ENCODE assay signal across 27 cellular contexts in genomic region chr1:63516629-63517028, GRCh38.
"Had no signal": no experiment of that assay in that cellular context is flagged by ENCODE, and none has a peak within 500 bp of the region (broad histone marks: within the 10 kb centered on the region; RNA-seq: fewer than 3 reads in every experiment).

No MANE protein-coding gene starts in this region.

- H3K27ac ChIP-seq: neural progenitor cell, ovary, parathyroid adenoma, psoas muscle, skin epidermis, spleen, stomach, thoracic aorta, thyroid gland, tibial nerve, upper lobe of left lung, vagina had no signal

- H3K79me2 ChIP-seq: parathyroid adenoma had no signal

- DNase-seq: natural killer cell; occipital lobe; ovary; posterior cingulate gyrus; psoas muscle; right cardiac atrium; spleen; stimulated activated CD4-positive, alpha-beta T cell treated with anti-CD3 and anti-CD28 coated beads, Interleukin-12 subunit alpha, Interleukin-12 subunit beta, amount 100 ng/mL, for 4 hours; stimulated activated CD4-positive, alpha-beta T cell treated with anti-CD3 and anti-CD28 coated beads, Interleukin-2, amount 100 ng/mL, for 24 hours; stimulated activated CD4-positive, alpha-beta T cell treated with anti-CD3 and anti-CD28 coated beads, Interleukin-2, amount 100 ng/mL, for 48 hours; stimulated activated CD4-positive, alpha-beta T cell treated with anti-CD3 and anti-CD28 coated beads, Interleukin-4, amount 100 ng/mL, for 24 hours; stimulated activated naive B cell treated with anti-CD40 and anti-IgM and Interleukin-4, amounts not matched to agents 10 μg/mL and 1 μg/mL and 100 μg/mL, for 72 hours; stimulated activated naive CD4-positive, alpha-beta T cell treated with Interleukin-2 at 50 U/mL for 16 hours; stomach; thyroid gland; trophoblast cell; upper lobe of left lung had no signal

- H3K36me3 ChIP-seq: neural progenitor cell, ovary, spleen, stomach, thoracic aorta, thyroid gland, tibial nerve, upper lobe of left lung, vagina had no signal

- H3K4me3 ChIP-seq: neural progenitor cell, ovary, psoas muscle, skin epidermis, smooth muscle cell, spleen, stomach, thoracic aorta, thyroid gland, tibial nerve, upper lobe of left lung, vagina had no signal

- H2AFZ ChIP-seq: neural progenitor cell, parathyroid adenoma had no signal

- H3K9me3 ChIP-seq: ovary, psoas muscle, stomach, thoracic aorta, thyroid gland, tibial nerve, upper lobe of left lung, vagina had no signal

- H3K4me2 ChIP-seq: neural progenitor cell, smooth muscle cell had no signal

- H3K27me3 ChIP-seq: neural progenitor cell, ovary, spleen, stomach, thyroid gland, tibial nerve, upper lobe of left lung, vagina had no signal

- ATAC-seq: natural killer cell; psoas muscle; right cardiac atrium; sciatic nerve; stimulated activated effector memory CD8-positive, alpha-beta T cell treated with anti-CD3 and anti-CD28 coated beads, Interleukin-12 subunit alpha, Interleukin-12 subunit beta, amount 100 ng/mL, for 72 hours; stimulated activated naive B cell treated with anti-CD40 and anti-IgM and Interleukin-4, amounts not matched to agents 10 μg/mL and 1 μg/mL and 100 μg/mL, for 72 hours had no signal

- H3K9ac ChIP-seq: neural progenitor cell, parathyroid adenoma had no signal

- FAIRE-seq: urothelium cell line had no signal

- H3K4me1 ChIP-seq: neural progenitor cell, parathyroid adenoma, psoas muscle, stomach, thyroid gland, tibial nerve, upper lobe of left lung, vagina had no signal
